Comparison of ENCODE assay signal across 19 cellular contexts in genomic region chr1:30446508-30446907, GRCh38.
A peak's percentile ranks its signal among the peaks of the same experiment; 100 is the strongest.
DNase-seq lines count a peak whose midpoint lies in the region; ATAC-seq and TF ChIP-seq lines count a peak whose summit lies in the region.
"Had no signal": no experiment of that assay in that cellular context is flagged by ENCODE, and none has a peak within 500 bp of the region (broad histone marks: within the 10 kb centered on the region; RNA-seq: fewer than 3 reads in every experiment).

No MANE protein-coding gene starts in this region.

- H3K9me3 Mint-ChIP-seq in H9, result peaks cover 3% of the 10 kb centered on the region in 2 experiments; a peak in 3 of 5 replicates
- H3K9me3 Mint-ChIP-seq in natural killer cell treated with Interleukin-12 subunit alpha and Interleukin-12 subunit beta and Interleukin-15 and Interleukin-18, amount 100 ng/mL, for 72 hours, result no peaks in the 10 kb centered on the region
- H3K9me3 Mint-ChIP-seq: CD14-positive monocyte had no signal

- no peak overlapping the region for H3K18ac ChIP-seq in H9 (ENCODE audit: insufficient read length, low read depth, low read length)
- H3K18ac ChIP-seq in neuronal stem cell (ENCODE audit: low read length), result peak overlapping the region; percentile 48

- H2BK20ac ChIP-seq in H9 (ENCODE audit: low read depth, low read length, poor library complexity, severe bottlenecking), result no peak overlapping the region

- no peaks in the 10 kb centered on the region for H3K36me3 Mint-ChIP-seq in H9 (ENCODE audit: insufficient read depth in 1 of 3, low read depth in 3 of 3)
- no peaks in the 10 kb centered on the region for H3K36me3 Mint-ChIP-seq in natural killer cell treated with Interleukin-12 subunit alpha and Interleukin-12 subunit beta and Interleukin-15 and Interleukin-18, amount 100 ng/mL, for 72 hours
- H3K36me3 Mint-ChIP-seq: CD14-positive monocyte had no signal

- H3K9me3 ChIP-seq in H9 (ENCODE audit: control insufficient read depth, low read depth, low read length) (no peaks in the 10 kb centered on the region), esophagus muscularis mucosa (no peaks in the 10 kb centered on the region), neuronal stem cell (replicated peaks in 1 of 2; ENCODE audit: control insufficient read depth in 2 of 2, insufficient read depth in 1 of 2, low read depth in 1 of 2, low read length in 2 of 2) (no peaks in the 10 kb centered on the region)

- no peak overlapping the region for H3K56ac ChIP-seq in H9 (ENCODE audit: insufficient read length, low read depth, low read length)

- TF ChIP-seq CTCF in H9 (conservative IDR thresholded peaks at IDR 0.05), result no peak
- TF ChIP-seq CTCF in esophagus muscularis mucosa (IDR thresholded peaks at IDR 0.05), result no peak

- no peak overlapping the region for H3T11ph ChIP-seq in H9 (ENCODE audit: low read length)

- no peak for TF ChIP-seq POLR2A in esophagus muscularis mucosa (IDR thresholded peaks at IDR 0.05; ENCODE audit: low read depth)

- no peak overlapping the region for H2BK15ac ChIP-seq in H9 (ENCODE audit: low read depth, low read length)
- H2BK15ac ChIP-seq in neuronal stem cell (ENCODE audit: low read length), result peak overlapping the region; percentile 34

- H3K23me2 ChIP-seq in H9 (ENCODE audit: insufficient read length, low read depth, low read length, poor library complexity, severe bottlenecking), result no peaks in the 10 kb centered on the region

- H2AK5ac ChIP-seq in H9 (ENCODE audit: insufficient read length, low read length) (no peak overlapping the region), neuronal stem cell (ENCODE audit: low read depth, low read length) (no peak overlapping the region)

- peak overlapping the region in 1 of 3 experiments; percentile 40; a peak in 1 of 7 replicates for H3K27ac Mint-ChIP-seq in H9
- H3K27ac Mint-ChIP-seq in natural killer cell treated with Interleukin-12 subunit alpha and Interleukin-12 subunit beta and Interleukin-15 and Interleukin-18, amount 100 ng/mL, for 72 hours, result no peak overlapping the region

- H3K4me2 ChIP-seq in H9 (ENCODE audit: insufficient read depth, insufficient read length, low read length) (no peak overlapping the region), neuronal stem cell (ENCODE audit: insufficient read depth, low read length, poor library complexity, severe bottlenecking) (no peak overlapping the region)

- H2BK12ac ChIP-seq in H9 (ENCODE audit: insufficient read length, low read depth, low read length) (no peak overlapping the region), neuronal stem cell (ENCODE audit: low read length) (no peak overlapping the region)

- H3K27me3 ChIP-seq in H9 (ENCODE audit: insufficient read depth, low read length) (no peaks in the 10 kb centered on the region), esophagus muscularis mucosa (peaks cover 0 to 11% (median 0%) of the 10 kb centered on the region in 4 donors), neuronal stem cell (ENCODE audit: control insufficient read depth in 3 of 3, insufficient read depth in 3 of 3, low read depth in 1 of 3, low read length in 3 of 3) (peaks cover 0 to 1% (median 0%) of the 10 kb centered on the region in 3 experiments)

- H3K4me1 Mint-ChIP-seq in H9, result peaks cover 0 to 3% of the 10 kb centered on the region in 2 experiments; a peak in 1 of 4 replicates
- H3K4me1 Mint-ChIP-seq in natural killer cell treated with Interleukin-12 subunit alpha and Interleukin-12 subunit beta and Interleukin-15 and Interleukin-18, amount 100 ng/mL, for 72 hours (ENCODE audit: low read depth in 2 of 2), result no peaks in the 10 kb centered on the region
- H3K4me1 Mint-ChIP-seq: CD14-positive monocyte had no signal

- H3K27me3 Mint-ChIP-seq in H9 (ENCODE audit: low read depth), result peaks cover 3% of the 10 kb centered on the region
- H3K27me3 Mint-ChIP-seq in natural killer cell treated with Interleukin-12 subunit alpha and Interleukin-12 subunit beta and Interleukin-15 and Interleukin-18, amount 100 ng/mL, for 72 hours, result peaks cover 6 to 24% of the 10 kb centered on the region in 2 donors

- H3K4ac ChIP-seq in H9 (ENCODE audit: low read depth, low read length) (no peak overlapping the region), neuronal stem cell (ENCODE audit: low read length) (no peak overlapping the region)

- TF ChIP-seq EP300 in esophagus muscularis mucosa (IDR thresholded peaks at IDR 0.05), result no peak

- no peak overlapping the region for H4K5ac ChIP-seq in H9 (ENCODE audit: insufficient read length, low read depth, low read length)

- H3K4me3 Mint-ChIP-seq in H9, result no peak overlapping the region
- H3K4me3 Mint-ChIP-seq in natural killer cell treated with Interleukin-12 subunit alpha and Interleukin-12 subunit beta and Interleukin-15 and Interleukin-18, amount 100 ng/mL, for 72 hours, result no peak overlapping the region
- H3K4me3 Mint-ChIP-seq: CD14-positive monocyte had no signal

- H2BK120ac ChIP-seq in H9 (ENCODE audit: low read depth, low read length, poor library complexity, severe bottlenecking), result no peak overlapping the region
- H2BK120ac ChIP-seq in neuronal stem cell (ENCODE audit: low read depth, low read length), result no peak overlapping the region

- H4K91ac ChIP-seq in H9 (ENCODE audit: insufficient read length, low read depth, low read length), result no peak overlapping the region
- H4K91ac ChIP-seq in neuronal stem cell (ENCODE audit: low read depth, low read length, poor library complexity), result no peak overlapping the region

- H3K14ac ChIP-seq in H9 (ENCODE audit: insufficient read depth, low read length), result no peak overlapping the region
- H3K14ac ChIP-seq in neuronal stem cell (ENCODE audit: low read length), result no peak overlapping the region

- intact Hi-C loops in esophagus muscularis mucosa (cut with DNase I), result no loop called here

- H4K8ac ChIP-seq in H9 (replicated peaks; ENCODE audit: insufficient read length, low read depth, low read length) (no peak overlapping the region), neuronal stem cell (ENCODE audit: low read depth, low read length) (peak overlapping the region; percentile 52)

- H3K27ac ChIP-seq in H9 (ENCODE audit: insufficient read length, low read depth, low read length), result no peak overlapping the region
- no peak overlapping the region for H3K27ac ChIP-seq in esophagus muscularis mucosa (replicated peaks in 1 of 4)
- H3K27ac ChIP-seq in neuronal stem cell (replicated peaks; ENCODE audit: low read length), result no peak overlapping the region

- H2AFZ ChIP-seq in H9 (ENCODE audit: low read length) (no peak overlapping the region), neuronal stem cell (ENCODE audit: low read length) (no peak overlapping the region)

- DNase-seq in AG20443 (ENCODE audit: low spot score) (peak; percentile 2), H9 (peak; percentile 21), esophagus muscularis mucosa (ENCODE audit: extremely low spot score) (peak; percentile 82), neuronal stem cell (ENCODE audit: low spot score) (no peak), NCI-H2081 (lab: John Stamatoyannopoulos, UW) (no peak), NCI-H446 treated with DMSO at 0.1 percent for 48 hours (lab: John Stamatoyannopoulos, UW) (no peak)
- no peak for DNase-seq in natural killer cell treated with Interleukin-12 subunit alpha and Interleukin-12 subunit beta and Interleukin-15 and Interleukin-18, amount 100 ng/mL, for 72 hours (ENCODE audit: low spot score)
- no peak for DNase-seq in stimulated activated CD4-positive, alpha-beta T cell treated with anti-CD3 and anti-CD28 coated beads, Interleukin-2, amount 100 ng/mL, for 24 hours
- DNase-seq: ACHN; DMS 273 treated with DMSO at 0.1 percent for 48 hours; DND-41; HCEC 1CT; NCI-H1105 treated with DMSO at 0.1 percent for 48 hours; NCI-H1694; NCI-H510A; NCI-H748 treated with DMSO at 0.1 percent for 48 hours; NK-92 treated with Interleukin-12 subunit alpha and Interleukin-12 subunit beta, amount 100 ng/mL, for 24 hours; Right ventricle myocardium superior had no signal

- H3K23ac ChIP-seq in H9 (ENCODE audit: insufficient read length, low read depth, low read length), result no peak overlapping the region
- H3K23ac ChIP-seq in neuronal stem cell (ENCODE audit: low read depth, low read length, poor library complexity), result peak overlapping the region; percentile 46

- WGBS in H9 (ENCODE audit: extremely low coverage, insufficient read length, low lambda C conversion rate), result no CpG with 5 or more reads among the region's 9 CpGs
- WGBS in esophagus muscularis mucosa, result 28% methylated on average over 8 of the region's 9 CpGs
- WGBS in neuronal stem cell (ENCODE audit: extremely low coverage in 2 of 2, insufficient read length in 2 of 2, insufficient replicate concordance in 1 of 2), 2 donors, result no CpG with 5 or more reads among the region's 9 CpGs

- H3K79me2 ChIP-seq in H9 (ENCODE audit: insufficient read depth, low read length), result no peaks in the 10 kb centered on the region

- H2BK5ac ChIP-seq in H9 (ENCODE audit: insufficient read length, low read length), result no peak overlapping the region
- no peak overlapping the region for H2BK5ac ChIP-seq in neuronal stem cell (ENCODE audit: low read length)

- H3K79me1 ChIP-seq in H9 (ENCODE audit: insufficient read depth, low read depth, low read length, poor library complexity, severe bottlenecking), result no peaks in the 10 kb centered on the region
- peaks cover 2% of the 10 kb centered on the region for H3K79me1 ChIP-seq in neuronal stem cell (ENCODE audit: low read depth, low read length)

- H3K9ac ChIP-seq in H9 (ENCODE audit: extremely low read depth, insufficient read length, low read length) (no peak overlapping the region), neuronal stem cell (ENCODE audit: low read depth, low read length, poor library complexity) (no peak overlapping the region)

- no peak for ATAC-seq in natural killer cell treated with Interleukin-12 subunit alpha and Interleukin-12 subunit beta and Interleukin-15 and Interleukin-18, amount 100 ng/mL, for 72 hours

- H3K4me3 ChIP-seq in esophagus muscularis mucosa (no peak overlapping the region), neuronal stem cell (ENCODE audit: low read length in 2 of 2) (no peak overlapping the region)

- H3K36me3 ChIP-seq in esophagus muscularis mucosa, result no peaks in the 10 kb centered on the region
- no peaks in the 10 kb centered on the region for H3K36me3 ChIP-seq in neuronal stem cell (replicated peaks in 1 of 2; ENCODE audit: control insufficient read depth in 2 of 2, insufficient read depth in 2 of 2, low read length in 2 of 2)

- no peaks in the 10 kb centered on the region for H4K20me1 ChIP-seq in H9 (ENCODE audit: control insufficient read depth, insufficient read depth, insufficient read length)

- H3K4me1 ChIP-seq in H9 (ENCODE audit: insufficient read depth, low read length) (no peaks in the 10 kb centered on the region), esophagus muscularis mucosa (no peaks in the 10 kb centered on the region), neuronal stem cell (ENCODE audit: control insufficient read depth in 2 of 2, insufficient read depth in 1 of 2, low read depth in 1 of 2, low read length in 2 of 2) (peaks cover 0 to 2% of the 10 kb centered on the region in 2 donors)

Comparison
In these comparisons a context has a peak if more than half of its experiments do, and no peak if none do; other contexts are left out.
1. DNase-seq: peak in AG20443 (single experiment), H9 (single experiment) and esophagus muscularis mucosa (single experiment); none in neuronal stem cell (single experiment), natural killer cell treated with Interleukin-12 subunit alpha and Interleukin-12 subunit beta and Interleukin-15 and Interleukin-18, amount 100 ng/mL, for 72 hours (single experiment), stimulated activated CD4-positive, alpha-beta T cell treated with anti-CD3 and anti-CD28 coated beads, Interleukin-2, amount 100 ng/mL, for 24 hours (0 of 2), NCI-H2081 (0 of 2) and NCI-H446 treated with DMSO at 0.1 percent for 48 hours (single experiment).